Comparison of ENCODE assay signal across 11 cellular contexts in the genomic region with DNA sequence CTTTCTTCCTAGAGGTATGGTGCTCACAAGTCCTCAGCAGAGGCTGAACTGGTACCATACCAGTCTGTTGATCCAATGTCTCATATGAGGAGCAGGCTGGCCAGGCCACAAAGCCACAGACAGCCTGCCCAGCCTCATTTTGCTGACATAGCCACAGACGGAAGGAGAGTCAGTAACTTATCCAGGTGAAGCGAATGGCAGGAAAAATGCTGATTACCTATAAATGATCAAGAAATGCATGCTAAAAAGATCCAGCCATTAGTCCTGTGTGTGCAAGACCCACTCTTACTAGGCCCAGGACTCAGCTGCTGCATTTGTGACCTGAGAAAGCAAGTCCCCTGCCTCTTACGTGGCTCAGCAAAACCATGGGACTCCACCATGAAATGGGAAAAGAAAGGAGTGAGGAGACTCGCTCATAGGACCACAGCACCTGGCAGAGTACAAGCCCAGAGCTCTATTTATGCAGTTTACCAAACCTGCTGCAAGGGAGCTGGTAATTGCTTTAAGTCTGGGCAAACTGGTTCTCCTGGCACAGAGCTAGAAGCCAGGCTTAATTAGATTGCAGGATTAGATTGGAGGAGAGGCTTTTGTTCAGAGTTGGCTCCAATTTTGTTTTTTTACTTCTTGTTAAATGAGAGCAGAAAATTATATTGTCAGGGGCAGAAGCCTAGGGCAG. TPM values are rescaled to one million over a fixed set of nuclear protein-coding genes. Genes with fewer than 3 reads are reported as not detected.
DNase-seq lines count a peak whose midpoint lies in the region; ATAC-seq, FAIRE-seq and TF ChIP-seq lines count a peak whose summit lies in the region.
"Had no signal": no experiment of that assay in that cellular context is flagged by ENCODE, and none has a peak within 500 bp of the region (broad histone marks: within the 10 kb centered on the region; RNA-seq: fewer than 3 reads in every experiment).

No MANE protein-coding gene starts in this region.

- CTCF ChIA-PET in HepG2 (lab: Yijun Ruan, JAX; ENCODE audit: low intra/inter-chr PET ratio, low total read pairs), result no interaction called here

- TF ChIP-seq POLR2A in HepG2 (IDR thresholded peaks at IDR 0.05; ENCODE audit: insufficient read depth in 1 of 2, low read depth in 2 of 2, low read length in 2 of 2) (no peak), right lobe of liver (IDR thresholded peaks at IDR 0.05) (no peak)

- WGBS in HepG2 (ENCODE audit: low lambda C conversion rate), result 64% methylated on average over 4 of the region's 4 CpGs
- 63% methylated on average over 4 of the region's 4 CpGs for WGBS in right lobe of liver (ENCODE audit: insufficient coverage, low coverage, low lambda C conversion rate, missing lambda C conversion rate)

- H3K27ac ChIP-seq in HepG2 (ENCODE audit: extremely low read length, insufficient read depth, low read length), result no peak overlapping the region
- no peak overlapping the region for H3K27ac ChIP-seq in right lobe of liver
- H3K27ac ChIP-seq: ascending aorta had no signal

- in situ Hi-C loops in HepG2 (cut with HindIII; ENCODE audit: extremely low pct_ligation_motif_present, low pct_unique_long_range_greater_than_20kb), result no loop called here

- TF ChIP-seq CTCF in HepG2 (CRISPR knock-in tag; IDR thresholded peaks at IDR 0.05) (no peak), right lobe of liver (IDR thresholded peaks at IDR 0.05) (no peak), mucosa of descending colon (IDR thresholded peaks at IDR 0.05) (no peak), BE2C (IDR thresholded peaks at IDR 0.05; ENCODE audit: low read depth, low read length) (no peak)

- H3K9me3 ChIP-seq in HepG2 (ENCODE audit: low read length) (no peaks in the 10 kb centered on the region), right lobe of liver (no peaks in the 10 kb centered on the region), adipocyte (ENCODE audit: control insufficient read depth, low read length) (no peaks in the 10 kb centered on the region), mucosa of descending colon (no peaks in the 10 kb centered on the region), BE2C (no peaks in the 10 kb centered on the region)
- H3K9me3 ChIP-seq: ascending aorta had no signal

- POLR2A ChIA-PET in HepG2 (lab: Yijun Ruan, JAX), result interaction anchor here (0.9 to 1.9 kb wide), 4 partner anchors 8 to 60 kb away, joined by 3 to 9 read pairs (median 4); a partner anchor contains a TSS

- no peaks in the 10 kb centered on the region for H3K79me2 ChIP-seq in HepG2 (ENCODE audit: insufficient read depth, low read length)

- no peak for TF ChIP-seq RAD21 in HepG2 (CRISPR knock-in tag; IDR thresholded peaks at IDR 0.05)

- no peaks in the 10 kb centered on the region for H4K20me1 ChIP-seq in HepG2 (ENCODE audit: insufficient read depth, low read length)

- H3K9ac ChIP-seq in HepG2 (ENCODE audit: insufficient read depth, low read depth, low read length) (no peak overlapping the region), adipocyte (ENCODE audit: low read length) (peak overlapping the region; percentile 7)

- intact Hi-C loops in HepG2 (cut with micrococcal nuclease; ENCODE audit: unreplicated experiment) (no loop called here), right lobe of liver (cut with DNase I) (loop anchor here in 1 of 2 donors (10.0 kb wide), 1 partner anchor 49 kb away; no protein-coding TSS in a partner anchor), mucosa of descending colon (cut with DNase I, micrococcal nuclease) (no loop called here)

- no peak overlapping the region for H2AFZ ChIP-seq in HepG2 (ENCODE audit: low read length)

- H3K36me3 ChIP-seq in HepG2 (replicated peaks in 1 of 2; ENCODE audit: control insufficient read depth in 1 of 2, insufficient read depth in 2 of 2, low read length in 2 of 2), result no peaks in the 10 kb centered on the region
- H3K36me3 ChIP-seq in right lobe of liver, result no peaks in the 10 kb centered on the region
- H3K36me3 ChIP-seq in adipocyte (ENCODE audit: control insufficient read depth, insufficient read depth, low read length, severe bottlenecking), result no peaks in the 10 kb centered on the region
- H3K36me3 ChIP-seq in mucosa of descending colon (ENCODE audit: low read depth), result no peaks in the 10 kb centered on the region
- H3K36me3 ChIP-seq in BE2C, result no peaks in the 10 kb centered on the region
- H3K36me3 ChIP-seq: ascending aorta had no signal

- ATAC-seq in HepG2 (no peak), right lobe of liver (no peak), mucosa of descending colon (peak; percentile 58), GM21825 (IDR thresholded peaks at IDR 0.05; ENCODE audit: unreplicated experiment) (no peak), HG02623 (IDR thresholded peaks at IDR 0.05; ENCODE audit: unreplicated experiment) (no peak), HG03108 (IDR thresholded peaks at IDR 0.05; ENCODE audit: unreplicated experiment) (no peak)
- ATAC-seq: naive thymus-derived CD8-positive, alpha-beta T cell had no signal

- no peak for DNase-seq in HepG2 (ENCODE audit: low spot score)
- no peak for DNase-seq in right lobe of liver
- no peak for DNase-seq in adipocyte (ENCODE audit: low read depth)
- DNase-seq in mucosa of descending colon, result peak in 1 of 3 donors; percentile 30
- no peak for DNase-seq in BE2C
- DNase-seq: naive thymus-derived CD8-positive, alpha-beta T cell; T-helper 9 cell had no signal

- no peak for FAIRE-seq in HepG2 (lab: Jason Lieb, UNC)

- H3K4me1 ChIP-seq in HepG2 (ENCODE audit: insufficient read depth, low read length) (peaks cover 23% of the 10 kb centered on the region), right lobe of liver (peaks cover 0 to 10% (median 4%) of the 10 kb centered on the region in 4 donors), adipocyte (ENCODE audit: control insufficient read depth, insufficient read depth, low read length) (peaks cover 16% of the 10 kb centered on the region), mucosa of descending colon (ENCODE audit: low read depth) (peaks cover 5% of the 10 kb centered on the region), BE2C (peaks cover 24% of the 10 kb centered on the region)
- H3K4me1 ChIP-seq: ascending aorta had no signal

- no peak overlapping the region for H3K4me2 ChIP-seq in HepG2 (ENCODE audit: low read depth, low read length)

- BruUV-seq in HepG2 (replicated peaks; lab: Mats Ljungman, UMichigan), result no TSS peak

- H3K4me3 ChIP-seq in HepG2 (replicated peaks in 1 of 3; ENCODE audit: insufficient read depth in 1 of 3, low read depth in 2 of 3, low read length in 3 of 3), result no peak overlapping the region
- no peak overlapping the region for H3K4me3 ChIP-seq in right lobe of liver
- no peak overlapping the region for H3K4me3 ChIP-seq in adipocyte (ENCODE audit: low read length)
- H3K4me3 ChIP-seq in mucosa of descending colon, result no peak overlapping the region
- no peak overlapping the region for H3K4me3 ChIP-seq in BE2C (ENCODE audit: low read depth, low read length)
- H3K4me3 ChIP-seq: ascending aorta had no signal

- no peak for TF ChIP-seq EP300 in HepG2 (IDR thresholded peaks at IDR 0.05; ENCODE audit: low read depth in 2 of 2, low read length in 2 of 2)
- TF ChIP-seq EP300 in HepG2 (CRISPR knock-in tag; IDR thresholded peaks at IDR 0.05; ENCODE audit: borderline replicate concordance), result no peak

- H3K27me3 ChIP-seq in HepG2 (ENCODE audit: control insufficient read depth in 1 of 2, insufficient read depth in 2 of 2, low read length in 2 of 2) (peaks cover 2 to 15% of the 10 kb centered on the region in 2 experiments; a peak in 3 of 5 replicates), right lobe of liver (no peaks in the 10 kb centered on the region), adipocyte (replicated peaks; ENCODE audit: control insufficient read depth, insufficient read depth, low read length) (no peaks in the 10 kb centered on the region), BE2C (no peaks in the 10 kb centered on the region)
- H3K27me3 ChIP-seq: ascending aorta had no signal

TF ChIP-seq in HepG2, 621 proteins besides CTCF, POLR2A, EP300 and RAD21:
- TF ChIP-seq MAFF (IDR thresholded peaks at IDR 0.05; ENCODE audit: low read depth, low read length), result 0 out of 2 replicates have a peak, but pooled peaks have one; percentile 24
- TF ChIP-seq MAFK (conservative IDR thresholded peaks at IDR 0.05 in 1 of 2, IDR thresholded peaks at IDR 0.05 in 1 of 2; ENCODE audit: low read length in 2 of 2), result peak; percentile 39 to 57; a peak in 3 of 4 replicates
- no peak for TF ChIP-seq ZNF703 (CRISPR knock-in tag; IDR thresholded peaks at IDR 0.05; ENCODE audit: borderline replicate concordance)
- no peak for TF ChIP-seq ATF7-NPFF (CRISPR knock-in tag; IDR thresholded peaks at IDR 0.05; ENCODE audit: low read depth)

RNA-seq across cellular contexts. Expression of a gene that starts 19.0 kb away (rescaled TPM):
- total RNA-seq in HepG2 (2016; rRNA removed; fragmentation: Illumina TruSeq; extraction: Trizol), result 192 and 268 TPM in 2 replicates
- total RNA-seq in HepG2 (2016; cell fraction: cytosol; rRNA removed; fragmentation: Illumina TruSeq; extraction: Trizol; ENCODE audit: low read depth), result 40.2 and 44.0 TPM in 2 replicates
- total RNA-seq in HepG2 (2016; cell fraction: insoluble cytoplasmic fraction; rRNA removed; fragmentation: Illumina TruSeq; extraction: Trizol), result 176 and 281 TPM in 2 replicates
- 165 and 177 TPM in 2 replicates for total RNA-seq in HepG2 (2016; cell fraction: membrane; rRNA removed; fragmentation: Illumina TruSeq; extraction: Trizol)
- total RNA-seq in HepG2 (2016; cell fraction: nucleus; rRNA removed; fragmentation: Illumina TruSeq; extraction: Trizol), result 193 and 207 TPM in 2 replicates
- polyA plus RNA-seq in HepG2 (2011; rRNA removed), result 192 and 237 TPM in 2 replicates
- polyA plus RNA-seq in HepG2 (2011; cell fraction: cytosol; rRNA removed), result 193 and 210 TPM in 2 replicates
- polyA plus RNA-seq in HepG2 (2011; cell fraction: nucleus; rRNA removed), result 241 and 269 TPM in 2 replicates
- 158 and 213 TPM in 2 replicates for polyA plus RNA-seq in HepG2 (2012)
- 33.6 and 36.3 TPM in 2 replicates for polyA plus RNA-seq in HepG2 (2016; cell fraction: cytosol; fragmentation: Illumina TruSeq; extraction: Trizol; ENCODE audit: low read depth)
- 232 and 273 TPM in 2 replicates for polyA plus RNA-seq in HepG2 (2016; cell fraction: insoluble cytoplasmic fraction; fragmentation: Illumina TruSeq; extraction: Trizol; ENCODE audit: low read depth)
- 112 and 122 TPM in 2 replicates for polyA plus RNA-seq in HepG2 (2016; cell fraction: membrane; fragmentation: Illumina TruSeq; extraction: Trizol; ENCODE audit: low read depth)
- 333 and 350 TPM in 2 replicates for polyA plus RNA-seq in HepG2 (2016; cell fraction: nucleus; fragmentation: Illumina TruSeq; extraction: Trizol; ENCODE audit: insufficient read depth, low read depth)
- polyA minus RNA-seq in HepG2 (2011; rRNA and poly(A)+ RNA removed; ENCODE audit: low replicate concordance), result 88.5 and 225 TPM in 2 replicates
- 132 and 167 TPM in 2 replicates for polyA minus RNA-seq in HepG2 (2011; cell fraction: cytosol; rRNA and poly(A)+ RNA removed)
- 162 and 170 TPM in 2 replicates for polyA minus RNA-seq in HepG2 (2011; cell fraction: nucleus; rRNA and poly(A)+ RNA removed)
- 100 to 1,000 TPM; 185 to 656 (median 388) TPM for total RNA-seq in right lobe of liver
- 100 to 1,000 TPM in 2 of 3 donors, 10 to 100 TPM in 1; 75.5 to 616 (median 104) TPM for total RNA-seq in mucosa of descending colon
- polyA plus RNA-seq in BE2C (2012; ENCODE audit: insufficient read depth, insufficient read length, low read depth), result 278 TPM
